Comparison of ENCODE assay signal across 8 cellular contexts in genomic region chr22:37849089-37849751, GRCh38. TPM values are rescaled to one million over a fixed set of nuclear protein-coding genes. Genes with fewer than 3 reads are reported as not detected.
DNase-seq lines count a peak whose midpoint lies in the region; ATAC-seq, FAIRE-seq and TF ChIP-seq lines count a peak whose summit lies in the region.

EIF3L (plus strand) TSS chr22:37849419; CDS start chr22:37849450, 31 bp downstream.

- no peak for FAIRE-seq in RCC 7860 (lab: Jason Lieb, UNC)

- no peaks in the 10 kb centered on the region for H3K27me3 Mint-ChIP-seq in Calu3 (ENCODE audit: unreplicated experiment)
- no peaks in the 10 kb centered on the region for H3K27me3 Mint-ChIP-seq in activated T-cell treated with anti-CD3 and anti-CD28 coated beads, Interleukin-2, amount 50 U/mL, for 72 hours (ENCODE audit: low read depth)

- H3K4me3 ChIP-seq in esophagus muscularis mucosa (peak within 1 kb of the TSS; percentile 82 to 96 (median 88)), muscle layer of duodenum (ENCODE audit: low read depth in 1 of 2, low read length in 2 of 2) (peak within 1 kb of the TSS; percentile 84 to 96)

- H3K4me1 Mint-ChIP-seq in Calu3 (ENCODE audit: low read depth, unreplicated experiment): peaks cover 24% of the 10 kb centered on the region
- peaks cover 65% of the 10 kb centered on the region for H3K4me1 Mint-ChIP-seq in activated T-cell treated with anti-CD3 and anti-CD28 coated beads, Interleukin-2, amount 50 U/mL, for 72 hours (ENCODE audit: low read depth)

- TF ChIP-seq CTCF in Calu3 (IDR thresholded peaks at IDR 0.05; ENCODE audit: unreplicated experiment): no peak
- peak in 1 of 3 experiments; percentile 34 for TF ChIP-seq CTCF in esophagus muscularis mucosa (IDR thresholded peaks at IDR 0.05)

- 0 out of 2 replicates have a peak, but pooled peaks have one; percentile 45 for TF ChIP-seq EP300 in Ishikawa (IDR thresholded peaks at IDR 0.05; ENCODE audit: borderline replicate concordance)
- no peak for TF ChIP-seq EP300 in esophagus muscularis mucosa (IDR thresholded peaks at IDR 0.05)

- H3K9me3 Mint-ChIP-seq in Calu3 (ENCODE audit: low read depth, unreplicated experiment): no peaks in the 10 kb centered on the region
- no peaks in the 10 kb centered on the region for H3K9me3 Mint-ChIP-seq in activated T-cell treated with anti-CD3 and anti-CD28 coated beads, Interleukin-2, amount 50 U/mL, for 72 hours

- H3K27me3 ChIP-seq in esophagus muscularis mucosa (no peaks in the 10 kb centered on the region), muscle layer of duodenum (ENCODE audit: low read depth, low read length) (no peaks in the 10 kb centered on the region)

- H3K36me3 ChIP-seq in esophagus muscularis mucosa (peaks cover 3 to 34% (median 28%) of the 10 kb centered on the region in 4 donors), muscle layer of duodenum (ENCODE audit: control insufficient read depth in 1 of 2, insufficient read depth in 2 of 2, low read length in 2 of 2) (peaks cover 18 to 22% of the 10 kb centered on the region in 2 donors)

- peaks cover 71% of the 10 kb centered on the region for H3K36me3 Mint-ChIP-seq in Calu3 (ENCODE audit: insufficient read depth, unreplicated experiment)
- H3K36me3 Mint-ChIP-seq in activated T-cell treated with anti-CD3 and anti-CD28 coated beads, Interleukin-2, amount 50 U/mL, for 72 hours (ENCODE audit: insufficient read depth in 2 of 2): peaks cover 13 to 29% of the 10 kb centered on the region in 2 donors

- no TSS peak for BruUV-seq in Calu3 (replicated peaks; lab: Mats Ljungman, UMichigan)

- TF ChIP-seq RAD21 in Ishikawa (IDR thresholded peaks at IDR 0.05; ENCODE audit: low read depth): no peak

- intact Hi-C loops in Calu3 (cut with micrococcal nuclease; ENCODE audit: unreplicated experiment) (no loop called here), esophagus muscularis mucosa (cut with DNase I) (no loop called here)

- CTCF ChIA-PET in Calu3 (lab: Charles Lee): interaction anchor here (0.6 kb wide), 1 partner anchor 19 kb away, joined by 3 read pairs; no protein-coding TSS in a partner anchor

- H3K27ac ChIP-seq in esophagus muscularis mucosa (replicated peaks in 1 of 4) (peak within 1 kb of the TSS; percentile 90 to 92 (median 91)), muscle layer of duodenum (ENCODE audit: low read length) (peak within 1 kb of the TSS; percentile 86)

- peak within 1 kb of the TSS; percentile 79 for H3K27ac Mint-ChIP-seq in Calu3 (ENCODE audit: unreplicated experiment)
- peak within 1 kb of the TSS; percentile 98 for H3K27ac Mint-ChIP-seq in activated T-cell treated with anti-CD3 and anti-CD28 coated beads, Interleukin-2, amount 50 U/mL, for 72 hours

- H3K9me3 ChIP-seq in esophagus muscularis mucosa: no peaks in the 10 kb centered on the region
- H3K9me3 ChIP-seq in muscle layer of duodenum (ENCODE audit: control insufficient read depth in 1 of 2, low read length in 2 of 2): no peaks in the 10 kb centered on the region

- 2% methylated on average over 15 of the region's 49 CpGs for WGBS in esophagus muscularis mucosa

- peak; percentile 93 for DNase-seq in Calu3
- peak; percentile 68 for DNase-seq in RCC 7860 (ENCODE audit: low spot score)
- peak; percentile 91 to 92 for DNase-seq in activated T-cell treated with anti-CD3 and anti-CD28 coated beads, Interleukin-2, amount 50 U/mL, for 72 hours
- peak; percentile 97 for DNase-seq in esophagus muscularis mucosa (ENCODE audit: extremely low spot score)
- DNase-seq in stimulated activated CD8-positive, alpha-beta memory T cell treated with anti-CD3 and anti-CD28 coated beads, Interleukin-7, amount 100 ng/mL, for 24 hours (ENCODE audit: low read depth): peak; percentile 78

- H3K4me3 Mint-ChIP-seq in Calu3 (ENCODE audit: low read depth, unreplicated experiment): peak within 1 kb of the TSS; percentile 85
- H3K4me3 Mint-ChIP-seq in activated T-cell treated with anti-CD3 and anti-CD28 coated beads, Interleukin-2, amount 50 U/mL, for 72 hours: peak within 1 kb of the TSS; percentile 85 to 99

- H3K4me1 ChIP-seq in esophagus muscularis mucosa (peaks cover 20 to 44% (median 39%) of the 10 kb centered on the region in 4 donors), muscle layer of duodenum (ENCODE audit: control insufficient read depth in 1 of 2, insufficient read depth in 2 of 2, low read length in 2 of 2) (peaks cover 5 to 26% of the 10 kb centered on the region in 2 donors)

- TF ChIP-seq POLR2A in esophagus muscularis mucosa (IDR thresholded peaks at IDR 0.05; ENCODE audit: low read depth): peak; percentile 66

- ATAC-seq in GM21515 (IDR thresholded peaks at IDR 0.05; ENCODE audit: unreplicated experiment): peak; percentile 57
- ATAC-seq in activated T-cell treated with anti-CD3 and anti-CD28 coated beads, Interleukin-2, amount 50 U/mL, for 72 hours (replicated peaks in 1 of 2): peak; percentile 76 to 80

TF ChIP-seq in Ishikawa, 13 proteins besides CTCF, POLR2A, EP300 and RAD21:
- TF ChIP-seq EGR1 (IDR thresholded peaks at IDR 0.05): no peak
- 0 out of 2 replicates have a peak, but pooled peaks have one; percentile 14 for TF ChIP-seq NFIC (IDR thresholded peaks at IDR 0.05)
- TF ChIP-seq CEBPB (IDR thresholded peaks at IDR 0.05): 0 out of 2 replicates have a peak, but pooled peaks have one; percentile 11
- TF ChIP-seq TEAD4 (IDR thresholded peaks at IDR 0.05): no peak; the same call in 1 of the 2 replicates
- no peak for TF ChIP-seq REST (IDR thresholded peaks at IDR 0.05; ENCODE audit: low read depth)
- no peak for TF ChIP-seq ZBTB7A (IDR thresholded peaks at IDR 0.05; ENCODE audit: low read depth)
- 0 out of 2 replicates have a peak, but pooled peaks have one; percentile 22 for TF ChIP-seq CREB1 (IDR thresholded peaks at IDR 0.05; ENCODE audit: low read depth)
- TF ChIP-seq TAF1 (IDR thresholded peaks at IDR 0.05; ENCODE audit: low read depth): peak; percentile 94
- TF ChIP-seq MAX (IDR thresholded peaks at IDR 0.05): peak; percentile 77
- peak; percentile 33 for TF ChIP-seq USF1 (IDR thresholded peaks at IDR 0.05)
- no peak for TF ChIP-seq FOXM1 (IDR thresholded peaks at IDR 0.05; ENCODE audit: borderline replicate concordance, low read depth)
- TF ChIP-seq TCF12 (IDR thresholded peaks at IDR 0.05; ENCODE audit: low read depth): peak; percentile 79
- peak; percentile 92 for TF ChIP-seq YY1 (IDR thresholded peaks at IDR 0.05; ENCODE audit: low read depth)
TF ChIP-seq in Ishikawa: peak in this region for 8.

RNA-seq across cellular contexts. Expression of gene EIF3L, which starts in this region (rescaled TPM):
- total RNA-seq in Calu3 (2022) (287 and 402 TPM in 2 replicates), esophagus muscularis mucosa (100 to 1,000 TPM; 348 to 494 (median 425) TPM)
- total RNA-seq in activated T-cell treated with anti-CD3 and anti-CD28 coated beads, Interleukin-2, amount 50 U/mL, for 72 hours: 100 to 1,000 TPM; 826 to 905 TPM

Comparison
In these comparisons a context has a peak if more than half of its experiments do, and no peak if none do; other contexts are left out.
1. Peak in every context shown above with its lines: DNase-seq, ATAC-seq, H3K4me3 ChIP-seq and H3K27ac ChIP-seq.